ENCODE assay signal across 8 cellular contexts in genomic region chr17:81035389-81036127, GRCh38. TPM values are rescaled to one million over a fixed set of nuclear protein-coding genes. Genes with fewer than 3 reads are reported as not detected.
DNase-seq lines count a peak whose midpoint lies in the region; ATAC-seq and TF ChIP-seq lines count a peak whose summit lies in the region.

No MANE protein-coding gene starts in this region.

- H3K27ac Mint-ChIP-seq in activated CD4-positive, alpha-beta T cell treated with anti-CD3 and anti-CD28 coated beads for 36 hours: no peak overlapping the region

- DNase-seq in activated CD4-positive, alpha-beta T cell treated with anti-CD3 and anti-CD28 coated beads for 36 hours: peak; percentile 36
- no peak for DNase-seq in activated CD4-positive, alpha-beta T cell treated with anti-CD3 and anti-CD28 coated beads, Interleukin-2, amount 50 U/mL, for 4 hours
- DNase-seq in breast epithelium (ENCODE audit: low spot score in 2 of 2) (no peak), lower leg skin (ENCODE audit: low spot score in 2 of 2) (no peak), tibial artery (no peak), middle frontal gyrus (ENCODE audit: extremely low spot score, low spot score) (no peak), NCI-H1048 (lab: John Stamatoyannopoulos, UW) (no peak)

- no peak for ATAC-seq in activated CD4-positive, alpha-beta T cell treated with anti-CD3 and anti-CD28 coated beads for 36 hours

- peak overlapping the region; percentile 84 for H3K9ac ChIP-seq in HUES64 (ENCODE audit: low read depth, low read length)

- H3K9me3 Mint-ChIP-seq in activated CD4-positive, alpha-beta T cell treated with anti-CD3 and anti-CD28 coated beads for 36 hours (ENCODE audit: low read depth): no peaks in the 10 kb centered on the region

- no peak for TF ChIP-seq CTCF in breast epithelium (IDR thresholded peaks at IDR 0.05)
- TF ChIP-seq CTCF in lower leg skin (IDR thresholded peaks at IDR 0.05): no peak
- TF ChIP-seq CTCF in tibial artery (IDR thresholded peaks at IDR 0.05): no peak

- whole genome bisulfite sequencing in HUES64: 2% methylated on average over 80 of the region's 80 CpGs
- WGBS in lower leg skin, 2 donors: 8 to 11% methylated on average over 17 to 27 of the region's 80 CpGs

- CTCF ChIA-PET in activated CD4-positive, alpha-beta T cell treated with anti-CD3 and anti-CD28 coated beads for 36 hours (lab: Charles Lee): no interaction called here

- H3K27me3 ChIP-seq in HUES64 (ENCODE audit: insufficient read depth, low read length) (peaks cover 19% of the 10 kb centered on the region), breast epithelium (no peaks in the 10 kb centered on the region), tibial artery (peaks cover 0 to 44% of the 10 kb centered on the region in 2 donors)

- peaks cover 20% of the 10 kb centered on the region for H3K4me1 Mint-ChIP-seq in activated CD4-positive, alpha-beta T cell treated with anti-CD3 and anti-CD28 coated beads for 36 hours

- peak overlapping the region; percentile 91 for H3K4me3 ChIP-seq in HUES64 (ENCODE audit: low read length)
- peak overlapping the region; percentile 59 to 74 (median 68) for H3K4me3 ChIP-seq in breast epithelium
- H3K4me3 ChIP-seq in lower leg skin (ENCODE audit: low read depth, poor library complexity, severe bottlenecking): peak overlapping the region; percentile 37
- H3K4me3 ChIP-seq in tibial artery: peak overlapping the region; percentile 48 to 62

- intact Hi-C loops in activated CD4-positive, alpha-beta T cell treated with anti-CD3 and anti-CD28 coated beads for 36 hours (cut with DNase I, micrococcal nuclease): loop anchor here in 1 of 2 experiments (1.0 to 10.0 kb wide), 5 partner anchors 43 to 939 kb away; partner anchors contain the start of gene ASPSCR1
- intact Hi-C loops in breast epithelium (cut with DNase I; ENCODE audit: low total_unique reads): no loop called here
- intact Hi-C loops in lower leg skin (cut with DNase I; ENCODE audit: low total_unique reads): loop anchor here (5.0 kb wide), 1 partner anchor 62 kb away; no protein-coding TSS in a partner anchor
- intact Hi-C loops in tibial artery (cut with DNase I; ENCODE audit: low total_unique reads): loop anchor here (5.0 kb wide), 1 partner anchor 57 kb away; no protein-coding TSS in a partner anchor

- no peaks in the 10 kb centered on the region for H3K36me3 Mint-ChIP-seq in activated CD4-positive, alpha-beta T cell treated with anti-CD3 and anti-CD28 coated beads for 36 hours (ENCODE audit: low read depth)

- POLR2A ChIA-PET in activated CD4-positive, alpha-beta T cell treated with anti-CD3 and anti-CD28 coated beads for 36 hours (lab: Charles Lee): interaction anchor here (0.6 kb wide), 1 partner anchor 203 kb away, joined by 3 read pairs; the partner anchor contains the start of genes NDUFAF8 and TEPSIN

- peak overlapping the region; percentile 72 for H3K4me3 Mint-ChIP-seq in activated CD4-positive, alpha-beta T cell treated with anti-CD3 and anti-CD28 coated beads for 36 hours

- H3K9me3 ChIP-seq in HUES64 (ENCODE audit: insufficient read depth, low read depth, low read length): no peaks in the 10 kb centered on the region
- no peaks in the 10 kb centered on the region for H3K9me3 ChIP-seq in breast epithelium
- no peaks in the 10 kb centered on the region for H3K9me3 ChIP-seq in tibial artery

- no peak for TF ChIP-seq POLR2A in breast epithelium (IDR thresholded peaks at IDR 0.05)
- no peak for TF ChIP-seq POLR2A in lower leg skin (IDR thresholded peaks at IDR 0.05)

- no peaks in the 10 kb centered on the region for H3K36me3 ChIP-seq in HUES64 (ENCODE audit: insufficient read depth, low read length)
- no peaks in the 10 kb centered on the region for H3K36me3 ChIP-seq in breast epithelium
- H3K36me3 ChIP-seq in tibial artery: no peaks in the 10 kb centered on the region

- no peak overlapping the region for H3K27ac ChIP-seq in HUES64 (ENCODE audit: low read depth, low read length)
- H3K27ac ChIP-seq in breast epithelium: peak overlapping the region; percentile 80 to 88
- no peak overlapping the region for H3K27ac ChIP-seq in tibial artery

- peaks cover 19% of the 10 kb centered on the region for H3K27me3 Mint-ChIP-seq in activated CD4-positive, alpha-beta T cell treated with anti-CD3 and anti-CD28 coated beads for 36 hours

- H3K4me1 ChIP-seq in HUES64 (ENCODE audit: insufficient read depth, low read length) (peaks cover 6% of the 10 kb centered on the region; the same call in 1 of the 2 replicates), breast epithelium (peaks cover 12 to 32% of the 10 kb centered on the region in 2 donors), tibial artery (peaks cover 0 to 53% (median 36%) of the 10 kb centered on the region in 4 donors)

RNA-seq across cellular contexts. Expression of gene BAIAP2, which starts 0.6 kb away (rescaled TPM):
- total RNA-seq in activated CD4-positive, alpha-beta T cell treated with anti-CD3 and anti-CD28 coated beads for 36 hours: 1 to 10 TPM; 4.6 to 5.0 TPM
- 14.3 TPM for polyA plus RNA-seq in HUES64 (2013, experiment 1 of 2)
- polyA plus RNA-seq in HUES64 (2013, experiment 2 of 2): 13.9 TPM
- 10 to 100 TPM; 21.0 to 47.0 (median 37.6) TPM for total RNA-seq in breast epithelium
- 100 to 1,000 TPM; 190 to 308 (median 224) TPM for total RNA-seq in lower leg skin

RNA-seq across cellular contexts. Expression of gene CHMP6, which starts 43.9 kb away (rescaled TPM):
- 10 to 100 TPM; 15.9 to 19.4 TPM for total RNA-seq in activated CD4-positive, alpha-beta T cell treated with anti-CD3 and anti-CD28 coated beads for 36 hours
- polyA plus RNA-seq in HUES64 (2013, experiment 1 of 2): 17.6 TPM
- polyA plus RNA-seq in HUES64 (2013, experiment 2 of 2): 16.5 TPM
- total RNA-seq in breast epithelium: 10 to 100 TPM; 18.6 to 30.2 (median 27.7) TPM
- 10 to 100 TPM; 19.8 to 36.7 (median 26.1) TPM for total RNA-seq in lower leg skin

Comparison
In these comparisons a context has a peak if more than half of its experiments do, and no peak if none do; other contexts are left out.
1. H3K27ac ChIP-seq: peak in breast epithelium (2 of 2); none in HUES64 (single experiment) and tibial artery (0 of 2).
2. H3K4me3 ChIP-seq: peak in every context shown above with its lines; median percentile 91 in HUES64; 68 in breast epithelium; 55 in tibial artery; 37 in lower leg skin.